Comparison of ENCODE assay signal across 9 cellular contexts in genomic region chr20:45368221-45368980, GRCh38. TPM values are rescaled to one million over a fixed set of nuclear protein-coding genes. Genes with fewer than 3 reads are reported as not detected.
DNase-seq lines count a peak whose midpoint lies in the region; ATAC-seq and TF ChIP-seq lines count a peak whose summit lies in the region.
"Had no signal": no experiment of that assay in that cellular context is flagged by ENCODE, and none has a peak within 500 bp of the region (broad histone marks: within the 10 kb centered on the region; RNA-seq: fewer than 3 reads in every experiment).

No MANE protein-coding gene starts in this region.

- peaks cover 4% of the 10 kb centered on the region for H3K36me3 ChIP-seq in Caco-2 (ENCODE audit: control insufficient read depth, insufficient read depth, low read length)

- no TSS peak for BruUV-seq in Caco-2 (replicated peaks; lab: Mats Ljungman, UMichigan)

- DNase-seq in CD1c-positive myeloid dendritic cell (ENCODE audit: extremely low spot score) (peak; percentile 88), COR-L47 (lab: John Stamatoyannopoulos, UW) (no peak), Caco-2 (no peak), epidermal melanocyte (ENCODE audit: insufficient read length, low spot score) (no peak)
- peak; percentile 61 for DNase-seq in activated CD4-positive, alpha-beta memory T cell treated with anti-CD3 and anti-CD28 coated beads, Interleukin-2, amount 10 ng/mL, durations not matched to agents 7 days and 5 days
- peak in 1 of 2 donors; percentile 31 for DNase-seq in stimulated activated naive CD8-positive, alpha-beta T cell treated with anti-CD3 and anti-CD28 coated beads, Interleukin-15, amount 100 ng/mL, for 72 hours

- H3K27me3 Mint-ChIP-seq in activated CD4-positive, alpha-beta memory T cell treated with anti-CD3 and anti-CD28 coated beads, Interleukin-2, amount 10 ng/mL, durations not matched to agents 7 days and 5 days: no peaks in the 10 kb centered on the region
- H3K27me3 Mint-ChIP-seq in stimulated activated naive CD8-positive, alpha-beta T cell treated with anti-CD3 and anti-CD28 coated beads, Interleukin-15, amount 100 ng/mL, for 72 hours: no peaks in the 10 kb centered on the region
- no peaks in the 10 kb centered on the region for H3K27me3 Mint-ChIP-seq in Caco-2 (ENCODE audit: insufficient read depth, unreplicated experiment)

- peak overlapping the region; percentile 67 for H3K27ac Mint-ChIP-seq in activated CD4-positive, alpha-beta memory T cell treated with anti-CD3 and anti-CD28 coated beads, Interleukin-2, amount 10 ng/mL, durations not matched to agents 7 days and 5 days
- H3K27ac Mint-ChIP-seq in stimulated activated naive CD8-positive, alpha-beta T cell treated with anti-CD3 and anti-CD28 coated beads, Interleukin-15, amount 100 ng/mL, for 72 hours: no peak overlapping the region
- H3K27ac Mint-ChIP-seq in Caco-2 (ENCODE audit: unreplicated experiment): no peak overlapping the region

- no peaks in the 10 kb centered on the region for H3K27me3 ChIP-seq in Caco-2 (replicated peaks; ENCODE audit: control insufficient read depth, insufficient read depth, low read length)

- H3K4me1 Mint-ChIP-seq in activated CD4-positive, alpha-beta memory T cell treated with anti-CD3 and anti-CD28 coated beads, Interleukin-2, amount 10 ng/mL, durations not matched to agents 7 days and 5 days: peaks cover 63% of the 10 kb centered on the region
- H3K4me1 Mint-ChIP-seq in stimulated activated naive CD8-positive, alpha-beta T cell treated with anti-CD3 and anti-CD28 coated beads, Interleukin-15, amount 100 ng/mL, for 72 hours: peaks cover 73% of the 10 kb centered on the region
- peaks cover 7% of the 10 kb centered on the region for H3K4me1 Mint-ChIP-seq in Caco-2 (ENCODE audit: low read depth, unreplicated experiment)

- CTCF ChIA-PET in activated CD4-positive, alpha-beta memory T cell treated with anti-CD3 and anti-CD28 coated beads, Interleukin-2, amount 10 ng/mL, durations not matched to agents 7 days and 5 days (lab: Charles Lee): interaction anchor here (0.6 to 3.3 kb wide), 6 partner anchors 64 to 775 kb away, joined by 3 to 36 read pairs (median 4); no protein-coding TSS in a partner anchor
- CTCF ChIA-PET in Caco-2 (lab: Charles Lee): interaction anchor here (0.5 to 1.1 kb wide), 3 partner anchors 46 to 119 kb away, joined by 3 to 5 read pairs (median 4); no protein-coding TSS in a partner anchor

- H3K4me3 ChIP-seq in Caco-2 (ENCODE audit: low read depth, low read length): no peak overlapping the region

- no peak for TF ChIP-seq CTCF in Caco-2 (IDR thresholded peaks at IDR 0.05; ENCODE audit: insufficient read depth in 1 of 2, low read depth in 1 of 2, low read length in 1 of 2, severe bottlenecking in 1 of 2, unreplicated experiment in 1 of 2)

- POLR2A ChIA-PET in activated CD4-positive, alpha-beta memory T cell treated with anti-CD3 and anti-CD28 coated beads, Interleukin-2, amount 10 ng/mL, durations not matched to agents 7 days and 5 days (lab: Charles Lee): interaction anchor here (0.5 to 2.8 kb wide), 8 partner anchors 13 to 433 kb away, joined by 3 to 12 read pairs (median 5); partner anchors contain the start of genes PIGT and SDC4
- POLR2A ChIA-PET in Caco-2 (lab: Charles Lee): interaction anchor here (1.0 to 1.1 kb wide), 2 partner anchors 9 to 68 kb away, joined by 3 to 5 read pairs; no protein-coding TSS in a partner anchor

- intact Hi-C loops in Caco-2 (cut with micrococcal nuclease; ENCODE audit: unreplicated experiment): no loop called here

- ATAC-seq in GM19455 (IDR thresholded peaks at IDR 0.05; ENCODE audit: unreplicated experiment): peak; percentile 75
- peak; percentile 74 for ATAC-seq in HG03439 (IDR thresholded peaks at IDR 0.05; ENCODE audit: unreplicated experiment)
- ATAC-seq in stimulated activated naive CD8-positive, alpha-beta T cell treated with anti-CD3 and anti-CD28 coated beads, Interleukin-15, amount 100 ng/mL, for 72 hours: peak; percentile 72

- peak overlapping the region; percentile 30 for H3K4me3 Mint-ChIP-seq in activated CD4-positive, alpha-beta memory T cell treated with anti-CD3 and anti-CD28 coated beads, Interleukin-2, amount 10 ng/mL, durations not matched to agents 7 days and 5 days
- H3K4me3 Mint-ChIP-seq in stimulated activated naive CD8-positive, alpha-beta T cell treated with anti-CD3 and anti-CD28 coated beads, Interleukin-15, amount 100 ng/mL, for 72 hours: peak overlapping the region; percentile 12 to 40
- H3K4me3 Mint-ChIP-seq in Caco-2 (ENCODE audit: unreplicated experiment): no peak overlapping the region

- H3K36me3 Mint-ChIP-seq in activated CD4-positive, alpha-beta memory T cell treated with anti-CD3 and anti-CD28 coated beads, Interleukin-2, amount 10 ng/mL, durations not matched to agents 7 days and 5 days (ENCODE audit: low read depth): peaks cover 37% of the 10 kb centered on the region
- peaks cover 26% of the 10 kb centered on the region for H3K36me3 Mint-ChIP-seq in Caco-2 (ENCODE audit: insufficient read depth, unreplicated experiment)

- no peaks in the 10 kb centered on the region for H3K9me3 ChIP-seq in Caco-2

- no peaks in the 10 kb centered on the region; the same call in 1 of the 2 replicates for H3K4me1 ChIP-seq in Caco-2

- no peaks in the 10 kb centered on the region for H3K9me3 Mint-ChIP-seq in activated CD4-positive, alpha-beta memory T cell treated with anti-CD3 and anti-CD28 coated beads, Interleukin-2, amount 10 ng/mL, durations not matched to agents 7 days and 5 days
- H3K9me3 Mint-ChIP-seq in stimulated activated naive CD8-positive, alpha-beta T cell treated with anti-CD3 and anti-CD28 coated beads, Interleukin-15, amount 100 ng/mL, for 72 hours: no peaks in the 10 kb centered on the region
- no peaks in the 10 kb centered on the region for H3K9me3 Mint-ChIP-seq in Caco-2 (ENCODE audit: unreplicated experiment)

RNA-seq across cellular contexts. Expression of gene SYS1, which starts 5.4 kb away (rescaled TPM):
- 10 to 100 TPM; 22.1 to 24.2 TPM for total RNA-seq in activated CD4-positive, alpha-beta memory T cell treated with anti-CD3 and anti-CD28 coated beads, Interleukin-2, amount 10 ng/mL, durations not matched to agents 7 days and 5 days
- total RNA-seq in Caco-2 (2022): 62.1 and 67.1 TPM in 2 replicates

RNA-seq across cellular contexts. Expression of gene TP53TG5, which starts 9.7 kb away (rescaled TPM):
- not detected for total RNA-seq in activated CD4-positive, alpha-beta memory T cell treated with anti-CD3 and anti-CD28 coated beads, Interleukin-2, amount 10 ng/mL, durations not matched to agents 7 days and 5 days
- total RNA-seq in Caco-2 (2022): not detected in 2 replicates
- total RNA-seq: Daoy had no signal

RNA-seq across cellular contexts. Expression of gene SDC4, which starts 20.2 kb away (rescaled TPM):
- 10 to 100 TPM; 28.1 to 28.3 TPM for total RNA-seq in activated CD4-positive, alpha-beta memory T cell treated with anti-CD3 and anti-CD28 coated beads, Interleukin-2, amount 10 ng/mL, durations not matched to agents 7 days and 5 days
- total RNA-seq in Caco-2 (2022): 227 and 242 TPM in 2 replicates

RNA-seq across cellular contexts. Expression of gene DBNDD2, which starts 39.7 kb away (rescaled TPM):
- 10 to 100 TPM; 11.4 to 13.1 TPM for total RNA-seq in activated CD4-positive, alpha-beta memory T cell treated with anti-CD3 and anti-CD28 coated beads, Interleukin-2, amount 10 ng/mL, durations not matched to agents 7 days and 5 days
- 71.0 and 74.3 TPM in 2 replicates for total RNA-seq in Caco-2 (2022)

RNA-seq across cellular contexts. Expression of gene PIGT, which starts 47.5 kb away (rescaled TPM):
- total RNA-seq in activated CD4-positive, alpha-beta memory T cell treated with anti-CD3 and anti-CD28 coated beads, Interleukin-2, amount 10 ng/mL, durations not matched to agents 7 days and 5 days: 10 to 100 TPM; 52.4 to 53.0 TPM
- 239 and 259 TPM in 2 replicates for total RNA-seq in Caco-2 (2022)

Comparison
In these comparisons a context has a peak if more than half of its experiments do, and no peak if none do; other contexts are left out.
1. DNase-seq: peak in CD1c-positive myeloid dendritic cell (single experiment) and activated CD4-positive, alpha-beta memory T cell treated with anti-CD3 and anti-CD28 coated beads, Interleukin-2, amount 10 ng/mL, durations not matched to agents 7 days and 5 days (single experiment); none in COR-L47 (single experiment), Caco-2 (0 of 2) and epidermal melanocyte (single experiment).
2. Peak in every context shown above with its lines, with median percentiles within 50 percentile points of each other: ATAC-seq.